1 cellular context compared by ENCODE assay signal in genomic region chr1:31830065-31830464, GRCh38.
TF ChIP-seq lines count a peak whose summit lies in the region.

No MANE protein-coding gene starts in this region.

TF ChIP-seq in GM23338, 12 proteins besides CTCF, POLR2A, EP300 and RAD21 (continued from another document):
- TF ChIP-seq ZNF462 (CRISPR knock-in tag; IDR thresholded peaks at IDR 0.05) (no peak), EZH2phosphoT487 (IDR thresholded peaks at IDR 0.05; ENCODE audit: unreplicated experiment) (no peak), JUNB (IDR thresholded peaks at IDR 0.05; ENCODE audit: unreplicated experiment) (no peak)
